In genomic region chr14:49585803-49586672, GRCh38 we compare ENCODE assay signal across 8 cellular contexts. TPM values are rescaled to one million over a fixed set of nuclear protein-coding genes. Genes with fewer than 3 reads are reported as not detected.
DNase-seq lines count a peak whose midpoint lies in the region; ATAC-seq, FAIRE-seq and TF ChIP-seq lines count a peak whose summit lies in the region.

RPS29 (minus strand) TSS chr14:49586380; CDS start chr14:49586346, 34 bp downstream.

- peak; percentile 91 for ATAC-seq in GM18907 (IDR thresholded peaks at IDR 0.05; ENCODE audit: unreplicated experiment)
- ATAC-seq in HG03159 (IDR thresholded peaks at IDR 0.05; ENCODE audit: unreplicated experiment): peak; percentile 87

- H3K4me1 ChIP-seq in small intestine (ENCODE audit: control insufficient read depth in 2 of 2, insufficient read depth in 1 of 2, low read depth in 1 of 2, low read length in 1 of 2): peaks cover 0 to 2% of the 10 kb centered on the region in 2 donors

- H3K27me3 ChIP-seq in bronchial epithelial cell (ENCODE audit: control insufficient read depth, insufficient read depth, low read length): no peaks in the 10 kb centered on the region
- no peaks in the 10 kb centered on the region for H3K27me3 ChIP-seq in small intestine (ENCODE audit: control insufficient read depth in 2 of 2, insufficient read depth in 2 of 2, low read length in 2 of 2)

- H3K4me3 ChIP-seq in WI38 (ENCODE audit: low read depth, low read length) (peak within 1 kb of the TSS; percentile 77), bronchial epithelial cell (ENCODE audit: low read depth, low read length) (peak within 1 kb of the TSS; percentile 74), small intestine (ENCODE audit: low read depth in 1 of 2, low read length in 2 of 2) (peak within 1 kb of the TSS; percentile 80 to 87)

- DNase-seq in ACHN (peak; percentile 97), NCI-H2227 treated with DMSO at 0.1 percent for 48 hours (lab: John Stamatoyannopoulos, UW) (peak; percentile 99), bronchial epithelial cell (ENCODE audit: low read depth) (peak; percentile 96), iPS-NIHi11 (ENCODE audit: low spot score) (peak; percentile 92), small intestine (peak; percentile 100)

- H3K36me3 ChIP-seq in bronchial epithelial cell (ENCODE audit: control insufficient read depth, insufficient read depth, low read length) (peaks cover 8% of the 10 kb centered on the region), small intestine (ENCODE audit: control insufficient read depth in 2 of 2, insufficient read depth in 2 of 2, low read length in 2 of 2) (peaks cover 0 to 2% of the 10 kb centered on the region in 2 donors)

- H3K9me3 ChIP-seq in small intestine (ENCODE audit: control insufficient read depth, low read depth): no peaks in the 10 kb centered on the region

- peak within 1 kb of the TSS; percentile 89 to 98 for H3K27ac ChIP-seq in small intestine (ENCODE audit: low read depth in 1 of 2, low read length in 1 of 2)

- FAIRE-seq in bronchial epithelial cell (lab: Jason Lieb, UNC): no peak
- FAIRE-seq in small intestine (lab: Jason Lieb, UNC): no peak

- WGBS in small intestine, 3 donors: 0% methylated on average over 53 to 55 of the region's 55 CpGs

- in situ Hi-C loops in ACHN (cut with HindIII; ENCODE audit: low pct_ligation_motif_present, low pct_unique_long_range_greater_than_20kb, low sequenced_read_pairs): no loop called here

- TF ChIP-seq CTCF in WI38 (IDR thresholded peaks at IDR 0.05; ENCODE audit: low read depth, low read length) (no peak), bronchial epithelial cell (IDR thresholded peaks at IDR 0.05; ENCODE audit: insufficient read depth, low read length, severe bottlenecking) (no peak)

RNA-seq across cellular contexts. Expression of gene RPS29, which starts in this region (rescaled TPM):
- 1,155 and 1,758 TPM in 2 replicates for total RNA-seq in bronchial epithelial cell
- polyA plus RNA-seq in small intestine: 1,000 to 10,000 TPM; 2,810 to 5,742 (median 3,537) TPM

Comparison
In these comparisons a context has a peak if more than half of its experiments do, and no peak if none do; other contexts are left out.
1. Peak in every context shown above with its lines: DNase-seq, ATAC-seq, H3K4me3 ChIP-seq and H3K27ac ChIP-seq.